33 cellular contexts compared by ENCODE assay signal in the genomic region with DNA sequence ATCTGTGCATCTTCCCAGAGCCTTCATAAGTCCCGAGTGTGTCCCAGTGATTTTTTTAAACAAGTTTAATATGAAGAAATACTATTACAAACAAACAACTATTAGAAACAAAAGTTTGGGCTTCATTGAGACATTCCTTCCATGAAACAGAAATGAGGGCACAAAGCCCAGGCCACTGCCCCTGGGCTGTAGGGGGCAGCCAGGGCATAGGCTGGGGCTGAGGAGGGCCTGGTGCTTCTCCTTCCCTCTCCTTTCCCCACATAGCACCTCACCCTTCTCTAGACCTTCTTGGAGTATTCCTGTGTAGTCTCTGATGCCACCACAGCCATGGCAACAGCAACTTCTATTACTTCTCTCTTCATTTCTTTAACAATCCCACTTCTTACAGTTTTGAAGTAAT.
"Had no signal": no experiment of that assay in that cellular context is flagged by ENCODE, and none has a peak within 500 bp of the region (broad histone marks: within the 10 kb centered on the region; RNA-seq: fewer than 3 reads in every experiment).

No MANE protein-coding gene starts in this region.

- H3K4me3 Mint-ChIP-seq: naive B cell; naive thymus-derived CD8-positive, alpha-beta T cell; natural killer cell treated with Interleukin-12 subunit alpha and Interleukin-12 subunit beta and Interleukin-15 and Interleukin-18, amount 100 ng/mL, for 72 hours; nephron progenitor cell; neural crest cell; stimulated activated memory B cell treated with anti-CD40 and anti-IgM and Interleukin-4, amounts not matched to agents 10 μg/mL and 1 μg/mL and 100 μg/mL, for 72 hours; stimulated activated naive CD8-positive, alpha-beta T cell treated with anti-CD3 and anti-CD28 coated beads, Interleukin-15, amount 100 ng/mL, for 72 hours; type B pancreatic cell had no signal

- H3K4me3 ChIP-seq: ovary, psoas muscle, skin epidermis, smooth muscle cell, spleen, suprapubic skin, testis, tibial artery, transverse colon, upper lobe of right lung had no signal

- H3K36me3 ChIP-seq: neutrophil, ovary, spleen, suprapubic skin, tibial artery, transverse colon, upper lobe of right lung had no signal

- H3K27me3 ChIP-seq: neutrophil, ovary, spleen, suprapubic skin, testis, tibial artery, transverse colon, upper lobe of right lung had no signal

- H3K27me3 Mint-ChIP-seq: naive B cell; natural killer cell treated with Interleukin-12 subunit alpha and Interleukin-12 subunit beta and Interleukin-15 and Interleukin-18, amount 100 ng/mL, for 72 hours; stimulated activated memory B cell treated with anti-CD40 and anti-IgM and Interleukin-4, amounts not matched to agents 10 μg/mL and 1 μg/mL and 100 μg/mL, for 72 hours; type B pancreatic cell had no signal

- ATAC-seq: naive thymus-derived CD8-positive, alpha-beta T cell; natural killer cell treated with Interleukin-12 subunit alpha and Interleukin-12 subunit beta and Interleukin-15 and Interleukin-18, amount 100 ng/mL, for 72 hours; psoas muscle; right cardiac atrium; sciatic nerve; stimulated activated memory B cell treated with anti-CD40 and anti-IgM and Interleukin-4, amounts not matched to agents 10 μg/mL and 1 μg/mL and 100 μg/mL, for 72 hours; stimulated activated naive CD8-positive, alpha-beta T cell treated with anti-CD3 and anti-CD28 coated beads, Interleukin-15, amount 100 ng/mL, for 72 hours; stimulated activated naive CD8-positive, alpha-beta T cell treated with anti-CD3 and anti-CD28 coated beads, Interleukin-15, Interleukin-2, amounts not matched to agents 100 U/mL and 50 U/mL, for 24 hours; upper lobe of right lung had no signal

- H3K4me1 ChIP-seq: parathyroid adenoma, psoas muscle, spleen, suprapubic skin, testis, tibial artery, transverse colon, upper lobe of right lung had no signal

- DNase-seq: naive B cell; naive thymus-derived CD8-positive, alpha-beta T cell; nephron progenitor cell; nucleus accumbens; ovary; posterior cingulate gyrus; psoas muscle; right cardiac atrium; spleen; stimulated activated CD4-positive, alpha-beta T cell treated with anti-CD3 and anti-CD28 coated beads, Interleukin-12 subunit alpha, Interleukin-12 subunit beta, amount 100 ng/mL, for 4 hours; stimulated activated CD4-positive, alpha-beta T cell treated with anti-CD3 and anti-CD28 coated beads, Interleukin-1b, Interleukin-23, amount 100 ng/mL, for 48 hours; stimulated activated CD4-positive, alpha-beta T cell treated with anti-CD3 and anti-CD28 coated beads, Interleukin-4, amount 100 ng/mL, for 1 hour; stimulated activated CD4-positive, alpha-beta T cell treated with anti-CD3 and anti-CD28 coated beads, Interleukin-4, amount 100 ng/mL, for 4 hours; stimulated activated CD8-positive, alpha-beta memory T cell treated with anti-CD3 and anti-CD28 coated beads, Interleukin-4, amount 100 ng/mL, for 48 hours; stimulated activated naive CD4-positive, alpha-beta T cell; stimulated activated naive CD8-positive, alpha-beta T cell treated with anti-CD3 and anti-CD28 coated beads, Interleukin-15, amount 100 ng/mL, for 72 hours; stimulated activated naive CD8-positive, alpha-beta T cell treated with anti-CD3 and anti-CD28 coated beads, Interleukin-15, Interleukin-2, amounts not matched to agents 100 U/mL and 50 U/mL, for 24 hours; substantia nigra; testis; tibial artery; transverse colon; upper lobe of right lung had no signal

- H3K9me3 Mint-ChIP-seq: natural killer cell treated with Interleukin-12 subunit alpha and Interleukin-12 subunit beta and Interleukin-15 and Interleukin-18, amount 100 ng/mL, for 72 hours; neural crest cell; stimulated activated naive CD8-positive, alpha-beta T cell treated with anti-CD3 and anti-CD28 coated beads, Interleukin-15, amount 100 ng/mL, for 72 hours; type B pancreatic cell had no signal

- H3K27ac ChIP-seq: neutrophil, ovary, parathyroid adenoma, psoas muscle, skin epidermis, spleen, suprapubic skin, testis, tibial artery, transverse colon, upper lobe of right lung had no signal

- H3K4me1 Mint-ChIP-seq: naive B cell; naive thymus-derived CD8-positive, alpha-beta T cell; nephron progenitor cell; neural crest cell; stimulated activated memory B cell treated with anti-CD40 and anti-IgM and Interleukin-4, amounts not matched to agents 10 μg/mL and 1 μg/mL and 100 μg/mL, for 72 hours; stimulated activated naive CD8-positive, alpha-beta T cell treated with anti-CD3 and anti-CD28 coated beads, Interleukin-15, amount 100 ng/mL, for 72 hours had no signal

- H3K9me3 ChIP-seq: neutrophil, ovary, psoas muscle, suprapubic skin, testis, tibial artery, transverse colon, upper lobe of right lung had no signal

- H3K27ac Mint-ChIP-seq: naive B cell; naive thymus-derived CD8-positive, alpha-beta T cell; natural killer cell treated with Interleukin-12 subunit alpha and Interleukin-12 subunit beta and Interleukin-15 and Interleukin-18, amount 100 ng/mL, for 72 hours; nephron progenitor cell; progenitor cell of endocrine pancreas; stimulated activated memory B cell treated with anti-CD40 and anti-IgM and Interleukin-4, amounts not matched to agents 10 μg/mL and 1 μg/mL and 100 μg/mL, for 72 hours; type B pancreatic cell had no signal

- H3K36me3 Mint-ChIP-seq: naive B cell; naive thymus-derived CD8-positive, alpha-beta T cell; natural killer cell treated with Interleukin-12 subunit alpha and Interleukin-12 subunit beta and Interleukin-15 and Interleukin-18, amount 100 ng/mL, for 72 hours; stimulated activated memory B cell treated with anti-CD40 and anti-IgM and Interleukin-4, amounts not matched to agents 10 μg/mL and 1 μg/mL and 100 μg/mL, for 72 hours; type B pancreatic cell had no signal
